In the genomic region with DNA sequence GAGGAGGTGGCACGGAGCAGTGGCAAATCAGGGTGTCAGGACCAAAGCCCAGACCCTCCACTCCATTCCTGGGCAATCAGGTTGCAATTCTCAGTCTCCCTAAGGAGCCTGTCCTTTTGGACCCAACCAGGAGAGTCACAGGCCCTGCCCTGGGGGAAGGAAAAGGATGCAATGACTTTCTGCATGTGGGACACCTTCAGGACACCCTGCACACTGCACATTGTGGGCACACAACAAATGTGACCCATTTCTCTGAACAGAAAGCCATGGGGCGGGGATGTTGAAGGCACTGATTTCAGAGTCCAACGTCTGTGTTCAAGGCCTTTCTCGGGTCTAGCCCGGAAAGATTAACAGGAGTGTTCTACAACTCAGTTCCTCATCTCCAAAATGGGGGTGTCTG, we compare ENCODE assay signal across 30 cellular contexts.
DNase-seq lines count a peak whose midpoint lies in the region; ATAC-seq and TF ChIP-seq lines count a peak whose summit lies in the region.
"Had no signal": no experiment of that assay in that cellular context is flagged by ENCODE, and none has a peak within 500 bp of the region (broad histone marks: within the 10 kb centered on the region; RNA-seq: fewer than 3 reads in every experiment).

No MANE protein-coding gene starts in this region.

- no peak overlapping the region for H3K4me3 ChIP-seq in Caco-2 (ENCODE audit: low read depth, low read length)
- no peak overlapping the region for H3K4me3 ChIP-seq in HFF-Myc (replicated peaks; ENCODE audit: low read depth, low read length)
- no peak overlapping the region for H3K4me3 ChIP-seq in cardiac fibroblast (replicated peaks in 1 of 2; ENCODE audit: low read depth in 2 of 2, low read length in 2 of 2)
- no peak overlapping the region for H3K4me3 ChIP-seq in sigmoid colon
- H3K4me3 ChIP-seq: ascending aorta, GM23338, MG63, testis had no signal

- H3K36me3 ChIP-seq in Caco-2 (ENCODE audit: control insufficient read depth, insufficient read depth, low read length): no peaks in the 10 kb centered on the region
- no peaks in the 10 kb centered on the region for H3K36me3 ChIP-seq in sigmoid colon
- H3K36me3 ChIP-seq: ascending aorta, MG63 had no signal

- 72 to 87% methylated on average over 5 of the region's 5 CpGs for WGBS in sigmoid colon, 2 donors

- DNase-seq in Caco-2: peak; percentile 24 to 36
- no peak for DNase-seq in HFF-Myc (ENCODE audit: extremely low read depth, low read depth)
- DNase-seq in cardiac fibroblast (ENCODE audit: low read depth in 2 of 2): no peak
- DNase-seq in sigmoid colon: peak; percentile 54
- DNase-seq in EL: no peak
- no peak for DNase-seq in stimulated activated CD8-positive, alpha-beta memory T cell treated with anti-CD3 and anti-CD28 coated beads, Interleukin-4, amount 100 ng/mL, for 48 hours
- DNase-seq: activated CD4-positive, alpha-beta T cell treated with anti-CD3 and anti-CD28 coated beads, Interleukin-2, amount 10 ng/mL, durations not matched to agents 24 days and 14 days; CD4-positive, CD25-positive, alpha-beta regulatory T cell; DMS 273 treated with DMSO at 0.1 percent for 48 hours; effector CD4-positive, alpha-beta T cell; erythroblast; foreskin melanocyte; immature natural killer cell; mesendoderm; MG63; naive thymus-derived CD4-positive, alpha-beta T cell; NCI-H1417; NCI-H2081; NCI-H345; NCI-H774; RPMI8226; stimulated activated CD4-positive, alpha-beta T cell treated with anti-CD3 and anti-CD28 coated beads, Interleukin-4, amount 100 ng/mL, for 1 hour; stimulated activated naive CD4-positive, alpha-beta T cell; testis had no signal

- H3K9me3 ChIP-seq in Caco-2 (no peaks in the 10 kb centered on the region), sigmoid colon (no peaks in the 10 kb centered on the region)
- H3K9me3 ChIP-seq: ascending aorta, testis had no signal

- no peak for TF ChIP-seq EP300 in sigmoid colon (IDR thresholded peaks at IDR 0.05)

- POLR2A ChIA-PET in Caco-2 (lab: Charles Lee): no interaction called here

- intact Hi-C loops in Caco-2 (cut with micrococcal nuclease; ENCODE audit: unreplicated experiment) (no loop called here), sigmoid colon (cut with DNase I) (no loop called here)

- no peaks in the 10 kb centered on the region for H3K4me1 Mint-ChIP-seq in Caco-2 (ENCODE audit: low read depth, unreplicated experiment)
- H3K4me1 Mint-ChIP-seq: activated CD4-positive, alpha-beta T cell treated with anti-CD3 and anti-CD28 coated beads, Interleukin-2, amount 10 ng/mL, durations not matched to agents 24 days and 14 days; CD4-positive, CD25-positive, alpha-beta regulatory T cell; immature natural killer cell; naive thymus-derived CD4-positive, alpha-beta T cell had no signal

- TF ChIP-seq POLR2A in sigmoid colon (IDR thresholded peaks at IDR 0.05): no peak

- TF ChIP-seq CTCF in Caco-2 (IDR thresholded peaks at IDR 0.05; ENCODE audit: insufficient read depth in 1 of 2, low read depth in 1 of 2, low read length in 1 of 2, severe bottlenecking in 1 of 2, unreplicated experiment in 1 of 2) (no peak), HFF-Myc (IDR thresholded peaks at IDR 0.05; ENCODE audit: low read depth, low read length, missing control alignments) (peak; percentile 13), cardiac fibroblast (IDR thresholded peaks at IDR 0.05; ENCODE audit: low read depth, low read length) (peak; percentile 2), sigmoid colon (IDR thresholded peaks at IDR 0.05) (no peak)

- H3K4me1 ChIP-seq in Caco-2 (no peaks in the 10 kb centered on the region), sigmoid colon (peaks cover 0 to 7% (median 0%) of the 10 kb centered on the region in 4 donors)
- H3K4me1 ChIP-seq: ascending aorta, testis had no signal

- H3K9me3 Mint-ChIP-seq in Caco-2 (ENCODE audit: unreplicated experiment): no peaks in the 10 kb centered on the region
- H3K9me3 Mint-ChIP-seq: activated CD4-positive, alpha-beta T cell treated with anti-CD3 and anti-CD28 coated beads, Interleukin-2, amount 10 ng/mL, durations not matched to agents 24 days and 14 days; activated naive CD4-positive, alpha-beta T cell treated with anti-CD3 and anti-CD28 coated beads, Interleukin-2, amount 50 U/mL, for 72 hours; GM23338; immature natural killer cell had no signal

- no TSS peak for BruUV-seq in Caco-2 (replicated peaks; lab: Mats Ljungman, UMichigan)

- H3K36me3 Mint-ChIP-seq in Caco-2 (ENCODE audit: insufficient read depth, unreplicated experiment): no peaks in the 10 kb centered on the region
- H3K36me3 Mint-ChIP-seq: activated naive CD4-positive, alpha-beta T cell treated with anti-CD3 and anti-CD28 coated beads, Interleukin-2, amount 50 U/mL, for 72 hours; CD4-positive, CD25-positive, alpha-beta regulatory T cell; immature natural killer cell; naive thymus-derived CD4-positive, alpha-beta T cell had no signal

- H3K27me3 ChIP-seq in Caco-2 (replicated peaks; ENCODE audit: control insufficient read depth, insufficient read depth, low read length): peaks cover 4% of the 10 kb centered on the region; the same call in 1 of the 2 replicates
- no peaks in the 10 kb centered on the region for H3K27me3 ChIP-seq in sigmoid colon
- H3K27me3 ChIP-seq: ascending aorta, MG63, testis had no signal

- ATAC-seq in HG02763 (IDR thresholded peaks at IDR 0.05; ENCODE audit: unreplicated experiment) (no peak), HG03025 (IDR thresholded peaks at IDR 0.05; ENCODE audit: low FRiP score, unreplicated experiment) (no peak)
- ATAC-seq: activated naive CD4-positive, alpha-beta T cell treated with anti-CD3 and anti-CD28 coated beads, Interleukin-2, amount 50 U/mL, for 72 hours; GM23338; naive thymus-derived CD4-positive, alpha-beta T cell had no signal

- CTCF ChIA-PET in Caco-2 (lab: Charles Lee): no interaction called here

- no peak overlapping the region for H3K4me3 Mint-ChIP-seq in Caco-2 (ENCODE audit: unreplicated experiment)
- H3K4me3 Mint-ChIP-seq: activated CD4-positive, alpha-beta T cell treated with anti-CD3 and anti-CD28 coated beads, Interleukin-2, amount 10 ng/mL, durations not matched to agents 24 days and 14 days; CD4-positive, CD25-positive, alpha-beta regulatory T cell; GM23338; immature natural killer cell; naive thymus-derived CD4-positive, alpha-beta T cell had no signal

- peaks cover 34% of the 10 kb centered on the region for H3K27me3 Mint-ChIP-seq in Caco-2 (ENCODE audit: insufficient read depth, unreplicated experiment)

- no peak overlapping the region for H3K27ac Mint-ChIP-seq in Caco-2 (ENCODE audit: unreplicated experiment)
- H3K27ac Mint-ChIP-seq: activated CD4-positive, alpha-beta T cell treated with anti-CD3 and anti-CD28 coated beads, Interleukin-2, amount 10 ng/mL, durations not matched to agents 24 days and 14 days; activated naive CD4-positive, alpha-beta T cell treated with anti-CD3 and anti-CD28 coated beads, Interleukin-2, amount 50 U/mL, for 72 hours; GM23338; immature natural killer cell; naive thymus-derived CD4-positive, alpha-beta T cell had no signal

- peak overlapping the region in 2 of 4 donors; percentile 7 to 54 for H3K27ac ChIP-seq in sigmoid colon
- H3K27ac ChIP-seq: ascending aorta, testis, VCaP had no signal

Comparison
In these comparisons a context has a peak if more than half of its experiments do, and no peak if none do; other contexts are left out.
1. DNase-seq: peak in Caco-2 (2 of 2) and sigmoid colon (single experiment); none in HFF-Myc (single experiment), cardiac fibroblast (0 of 2), EL (single experiment) and stimulated activated CD8-positive, alpha-beta memory T cell treated with anti-CD3 and anti-CD28 coated beads, Interleukin-4, amount 100 ng/mL, for 48 hours (single experiment).
2. CTCF ChIP-seq: peak in HFF-Myc (single experiment) and cardiac fibroblast (single experiment); none in Caco-2 (0 of 2) and sigmoid colon (0 of 4).